19 cellular contexts compared by ENCODE assay signal in genomic region chr3:173217127-173217526, GRCh38.
A peak's percentile ranks its signal among the peaks of the same experiment; 100 is the strongest.
DNase-seq lines count a peak whose midpoint lies in the region; ATAC-seq lines count a peak whose summit lies in the region.
"Had no signal": no experiment of that assay in that cellular context is flagged by ENCODE, and none has a peak within 500 bp of the region (broad histone marks: within the 10 kb centered on the region; RNA-seq: fewer than 3 reads in every experiment).

No MANE protein-coding gene starts in this region.

- peak; percentile 22 for ATAC-seq in left ventricle myocardium superior
- no peak for ATAC-seq in HG03354 (IDR thresholded peaks at IDR 0.05; ENCODE audit: poor library complexity, severe bottlenecking, unreplicated experiment)
- ATAC-seq: naive thymus-derived CD8-positive, alpha-beta T cell had no signal

- no peak for DNase-seq in left ventricle myocardium superior
- no peak for DNase-seq in cardiac septum (ENCODE audit: low spot score)
- peak; percentile 84 for DNase-seq in NCI-H446 treated with DMSO at 0.1 percent for 48 hours (lab: John Stamatoyannopoulos, UW)
- peak; percentile 12 for DNase-seq in fibroblast of peridontal ligament (ENCODE audit: extremely low read depth)
- DNase-seq in head of caudate nucleus: no peak
- no peak for DNase-seq in dedifferentiated amniotic fluid mesenchymal stem cell (ENCODE audit: extremely low spot score)
- no peak for DNase-seq in effector CD4-positive, alpha-beta T cell
- DNase-seq: activated CD4-positive, alpha-beta T cell treated with anti-CD3 and anti-CD28 coated beads, Interleukin-2, amount 50 U/mL, for 4 hours; activated CD4-positive, CD25-positive, alpha-beta regulatory T cell; activated naive CD4-positive, alpha-beta T cell treated with anti-CD3 and anti-CD28 coated beads, Interleukin-2, amount 10 ng/mL, durations not matched to agents 7 days and 5 days; DMS79; esophagus squamous epithelium; Karpas-422; left ventricle myocardium inferior; naive thymus-derived CD8-positive, alpha-beta T cell; NCI-H526; occipital lobe; tibial artery had no signal

- intact Hi-C loops in left ventricle myocardium superior (cut with micrococcal nuclease): no loop called here
- intact Hi-C loops in cardiac septum (cut with DNase I): no loop called here
- intact Hi-C loops in head of caudate nucleus (cut with DNase I): no loop called here

Comparison
In these comparisons a context has a peak if more than half of its experiments do, and no peak if none do; other contexts are left out.
1. DNase-seq: peak in NCI-H446 treated with DMSO at 0.1 percent for 48 hours (single experiment) and fibroblast of peridontal ligament (single experiment); none in left ventricle myocardium superior (single experiment), cardiac septum (single experiment), head of caudate nucleus (0 of 42), dedifferentiated amniotic fluid mesenchymal stem cell (single experiment) and effector CD4-positive, alpha-beta T cell (single experiment).